35 cellular contexts compared by ENCODE assay signal in genomic region chr4:13495753-13496152, GRCh38.
"Had no signal": no experiment of that assay in that cellular context is flagged by ENCODE, and none has a peak within 500 bp of the region (broad histone marks: within the 10 kb centered on the region; RNA-seq: fewer than 3 reads in every experiment).

No MANE protein-coding gene starts in this region.

- H3K9me3 ChIP-seq: MG63 had no signal

- H3K27me3 ChIP-seq: MG63 had no signal

- H3K4me3 ChIP-seq: MG63 had no signal

- H3K36me3 ChIP-seq: MG63 had no signal

- DNase-seq: Karpas-422, Kasumi-1, MG63, MM.1S, MV-4-11, NCI-H1048, NCI-H1092, NCI-H1092 treated with DMSO at 0.1 percent for 48 hours, NCI-H1105, NCI-H1105 treated with DMSO at 0.1 percent for 48 hours, NCI-H1417, NCI-H1417 treated with DMSO at 0.1 percent for 48 hours, NCI-H1436, NCI-H1436 treated with DMSO at 0.1 percent for 48 hours, NCI-H146, NCI-H1694, NCI-H1694 treated with DMSO at 0.1 percent for 48 hours, NCI-H187, NCI-H187 treated with DMSO at 0.1 percent for 48 hours, NCI-H1930, NCI-H2029, NCI-H2029 treated with DMSO at 0.1 percent for 48 hours, NCI-H2081, NCI-H2081 treated with DMSO at 0.1 percent for 48 hours, NCI-H2107, NCI-H2171, NCI-H2171 treated with DMSO at 0.1 percent for 48 hours, NCI-H2227 treated with DMSO at 0.1 percent for 48 hours, NCI-H226, NCI-H345, NCI-H446, NCI-H446 treated with DMSO at 0.1 percent for 48 hours, NCI-H510A, NCI-H510A treated with DMSO at 0.1 percent for 48 hours, NCI-H524 treated with DMSO at 0.1 percent for 48 hours had no signal
